ENCODE assay signal across 15 cellular contexts in genomic region chr11:95182397-95182796, GRCh38.
"Had no signal": no experiment of that assay in that cellular context is flagged by ENCODE, and none has a peak within 500 bp of the region (broad histone marks: within the 10 kb centered on the region; RNA-seq: fewer than 3 reads in every experiment).

No MANE protein-coding gene starts in this region.

- H3K4me3 Mint-ChIP-seq: activated CD8-positive, alpha-beta T cell treated with anti-CD3 and anti-CD28 coated beads for 36 hours; brain; T-helper 1 cell treated with Interleukin-12 subunit alpha and Interleukin-12 subunit beta and Interleukin-4 antibody, amounts not matched to agents 30 μg/mL and 1 μg/mL, for 36 hours had no signal

- H3K4me3 ChIP-seq: thyroid gland had no signal

- H3K27me3 Mint-ChIP-seq: activated CD8-positive, alpha-beta T cell treated with anti-CD3 and anti-CD28 coated beads for 36 hours; brain had no signal

- H3K27ac ChIP-seq: parathyroid adenoma, thyroid gland had no signal

- H3K27ac Mint-ChIP-seq: activated CD8-positive, alpha-beta T cell treated with anti-CD3 and anti-CD28 coated beads for 36 hours; T-helper 1 cell treated with Interleukin-12 subunit alpha and Interleukin-12 subunit beta and Interleukin-4 antibody, amounts not matched to agents 30 μg/mL and 1 μg/mL, for 36 hours had no signal

- DNase-seq: activated CD8-positive, alpha-beta memory T cell treated with anti-CD3 and anti-CD28 coated beads, Interleukin-2, amount 50 U/mL, for 48 hours; activated CD8-positive, alpha-beta T cell treated with anti-CD3 and anti-CD28 coated beads for 36 hours; activated gamma-delta T cell; amygdala; cerebellar nuclear complex; dermis blood vessel endothelial cell; erythroblast; hippocampal formation; SK-N-SH; stimulated activated CD4-positive, alpha-beta T cell treated with anti-CD3 and anti-CD28 coated beads, Interleukin-15, amount 100 ng/mL, for 24 hours; stimulated activated CD4-positive, alpha-beta T cell treated with anti-CD3 and anti-CD28 coated beads, Interleukin-4, amount 100 ng/mL, for 24 hours; thyroid gland had no signal

- H3K9me3 ChIP-seq: SK-N-SH, thyroid gland had no signal

- ATAC-seq: activated CD8-positive, alpha-beta T cell treated with anti-CD3 and anti-CD28 coated beads for 36 hours had no signal

- H3K4me1 ChIP-seq: parathyroid adenoma, thyroid gland had no signal

- H3K27me3 ChIP-seq: thyroid gland had no signal

- H3K9me3 Mint-ChIP-seq: activated CD8-positive, alpha-beta T cell treated with anti-CD3 and anti-CD28 coated beads for 36 hours; brain; T-helper 1 cell treated with Interleukin-12 subunit alpha and Interleukin-12 subunit beta and Interleukin-4 antibody, amounts not matched to agents 30 μg/mL and 1 μg/mL, for 36 hours had no signal
